ENCODE assay signal across 9 cellular contexts in the genomic region with DNA sequence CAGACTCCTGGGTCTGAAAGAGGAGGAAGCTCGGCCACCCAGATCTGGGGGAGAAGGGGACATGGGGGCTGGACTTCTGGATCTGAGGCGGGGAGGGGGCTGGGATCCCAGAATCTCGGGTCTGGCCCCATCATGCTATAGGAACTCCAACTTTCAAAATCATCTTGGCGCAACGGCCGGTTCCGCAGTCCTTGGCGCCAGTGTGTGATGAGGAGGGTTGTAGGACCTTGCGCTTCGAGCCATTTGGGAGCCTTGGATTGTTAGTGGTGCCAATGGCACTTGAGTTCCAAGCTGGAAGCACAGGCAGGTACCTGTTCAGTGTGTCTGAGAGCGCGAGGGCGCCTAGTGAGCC. TPM values are rescaled to one million over a fixed set of nuclear protein-coding genes. Genes with fewer than 3 reads are reported as not detected.
DNase-seq lines count a peak whose midpoint lies in the region; ATAC-seq lines count a peak whose summit lies in the region.
"Had no signal": no experiment of that assay in that cellular context is flagged by ENCODE, and none has a peak within 500 bp of the region (broad histone marks: within the 10 kb centered on the region; RNA-seq: fewer than 3 reads in every experiment).

No MANE protein-coding gene starts in this region.

- H3K36me3 ChIP-seq in iPS-20b (ENCODE audit: insufficient read depth, low read depth, low read length) (peaks cover 9% of the 10 kb centered on the region; the same call in 1 of the 2 replicates), stomach smooth muscle (ENCODE audit: control insufficient read depth in 2 of 2, insufficient read depth in 2 of 2, low read length in 2 of 2) (peaks cover 0 to 2% of the 10 kb centered on the region in 2 donors)

- peaks cover 54% of the 10 kb centered on the region for H3K36me3 Mint-ChIP-seq in activated T-helper 17 cell treated with anti-CD3 and anti-CD28 coated beads, Interleukin-2, amount 50 U/mL, for 72 hours (ENCODE audit: low read depth)

- peaks cover 6% of the 10 kb centered on the region for H3K4me1 ChIP-seq in iPS-20b (ENCODE audit: insufficient read depth, low read length)
- peaks cover 39% of the 10 kb centered on the region for H3K4me1 ChIP-seq in stomach smooth muscle (ENCODE audit: control insufficient read depth, insufficient read depth, low read length)

- no peak for ATAC-seq in activated T-helper 17 cell treated with anti-CD3 and anti-CD28 coated beads, Interleukin-2, amount 50 U/mL, for 72 hours (replicated peaks)

- H3K27me3 ChIP-seq in iPS-20b (ENCODE audit: insufficient read depth, low read length): no peaks in the 10 kb centered on the region
- H3K27me3 ChIP-seq in stomach smooth muscle (ENCODE audit: control insufficient read depth in 1 of 2, insufficient read depth in 2 of 2, low read length in 2 of 2): no peaks in the 10 kb centered on the region

- H3K9ac ChIP-seq in iPS-20b (ENCODE audit: low read depth, low read length): peak overlapping the region; percentile 89; the same call in 1 of the 2 replicates
- peak overlapping the region; percentile 89 to 94 for H3K9ac ChIP-seq in stomach smooth muscle (ENCODE audit: low read length in 2 of 2)

- peak overlapping the region; percentile 98 for H3K4me3 ChIP-seq in iPS-20b (ENCODE audit: low read length)
- H3K4me3 ChIP-seq in stomach smooth muscle (ENCODE audit: low read length in 2 of 2): peak overlapping the region; percentile 97 to 99

- DNase-seq in NCI-H748 (lab: John Stamatoyannopoulos, UW; ENCODE audit: unreplicated experiment) (peak; percentile 47), NCI-H748 treated with DMSO at 0.1 percent for 48 hours (lab: John Stamatoyannopoulos, UW) (no peak), COR-L47 (lab: John Stamatoyannopoulos, UW) (no peak), AG08396 (ENCODE audit: low spot score) (no peak), kidney tubule cell (ENCODE audit: low spot score) (no peak)

- peak overlapping the region; percentile 86 for H3K4me3 Mint-ChIP-seq in activated T-helper 17 cell treated with anti-CD3 and anti-CD28 coated beads, Interleukin-2, amount 50 U/mL, for 72 hours

- H3K27ac ChIP-seq in iPS-20b (ENCODE audit: low read length) (no peak overlapping the region), stomach smooth muscle (ENCODE audit: low read length) (peak overlapping the region; percentile 92)

- H3K4me1 Mint-ChIP-seq in activated T-helper 17 cell treated with anti-CD3 and anti-CD28 coated beads, Interleukin-2, amount 50 U/mL, for 72 hours: peaks cover 34% of the 10 kb centered on the region

- peak overlapping the region; percentile 92 for H3K27ac Mint-ChIP-seq in activated T-helper 17 cell treated with anti-CD3 and anti-CD28 coated beads, Interleukin-2, amount 50 U/mL, for 72 hours

- no peaks in the 10 kb centered on the region for H3K9me3 ChIP-seq in iPS-20b (ENCODE audit: insufficient read depth, low read depth, low read length)
- H3K9me3 ChIP-seq in stomach smooth muscle (ENCODE audit: control insufficient read depth in 2 of 2, low read length in 2 of 2): no peaks in the 10 kb centered on the region

- H3K27me3 Mint-ChIP-seq in activated T-helper 17 cell treated with anti-CD3 and anti-CD28 coated beads, Interleukin-2, amount 50 U/mL, for 72 hours: no peaks in the 10 kb centered on the region

- H3K9me3 Mint-ChIP-seq in activated T-helper 17 cell treated with anti-CD3 and anti-CD28 coated beads, Interleukin-2, amount 50 U/mL, for 72 hours: no peaks in the 10 kb centered on the region

RNA-seq across cellular contexts. Expression of gene RUVBL2, which starts 0.3 kb away (rescaled TPM):
- 100 to 1,000 TPM; 100 to 166 TPM for total RNA-seq in activated T-helper 17 cell treated with anti-CD3 and anti-CD28 coated beads, Interleukin-2, amount 50 U/mL, for 72 hours

RNA-seq across cellular contexts. Expression of gene GYS1, which starts 0.9 kb away (rescaled TPM):
- total RNA-seq in activated T-helper 17 cell treated with anti-CD3 and anti-CD28 coated beads, Interleukin-2, amount 50 U/mL, for 72 hours: 10 to 100 TPM; 50.8 to 99.9 TPM

RNA-seq across cellular contexts. Expression of gene LHB, which starts 22.9 kb away (rescaled TPM):
- not detected for total RNA-seq in activated T-helper 17 cell treated with anti-CD3 and anti-CD28 coated beads, Interleukin-2, amount 50 U/mL, for 72 hours

RNA-seq across cellular contexts. Expression of gene FTL, which starts 28.9 kb away (rescaled TPM):
- total RNA-seq in activated T-helper 17 cell treated with anti-CD3 and anti-CD28 coated beads, Interleukin-2, amount 50 U/mL, for 72 hours: 1,000 to 10,000 TPM; 1,320 to 1,710 TPM

RNA-seq across cellular contexts. Expression of gene CGB3, which starts 30.1 kb away (rescaled TPM):
- not detected for total RNA-seq in activated T-helper 17 cell treated with anti-CD3 and anti-CD28 coated beads, Interleukin-2, amount 50 U/mL, for 72 hours
- total RNA-seq: renal cortical epithelial cell had no signal
